ENCODE assay signal across 20 cellular contexts in the genomic region with DNA sequence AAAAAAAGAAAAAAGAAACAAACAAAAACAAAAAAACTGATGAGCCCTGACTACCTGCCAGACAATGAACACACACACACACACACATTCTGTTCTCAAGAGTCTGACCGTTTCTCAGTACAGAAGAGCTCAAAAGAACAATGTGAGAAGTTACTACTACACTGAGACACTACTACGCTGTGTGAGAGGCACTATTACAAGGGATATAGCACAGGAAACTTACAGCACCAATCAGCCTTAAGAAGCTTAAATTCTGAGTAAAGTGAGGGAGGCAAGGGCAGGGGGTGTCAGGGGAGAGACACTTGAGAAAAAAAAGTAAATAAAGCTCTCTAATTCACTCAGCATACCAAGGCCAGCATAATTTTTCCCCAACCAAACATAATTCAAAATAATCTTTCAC. TPM values are rescaled to one million over a fixed set of nuclear protein-coding genes. Genes with fewer than 3 reads are reported as not detected.
DNase-seq lines count a peak whose midpoint lies in the region; ATAC-seq, FAIRE-seq and TF ChIP-seq lines count a peak whose summit lies in the region.
"Had no signal": no experiment of that assay in that cellular context is flagged by ENCODE, and none has a peak within 500 bp of the region (broad histone marks: within the 10 kb centered on the region; RNA-seq: fewer than 3 reads in every experiment).

No MANE protein-coding gene starts in this region.

- peaks cover 26 to 65% (median 45%) of the 10 kb centered on the region in 4 donors for H3K4me1 Mint-ChIP-seq in CD4-positive, CD25-positive, alpha-beta regulatory T cell
- H3K4me1 Mint-ChIP-seq in CD8-positive, alpha-beta T cell (ENCODE audit: low read depth) = peaks cover 60% of the 10 kb centered on the region
- peaks cover 30 to 54% of the 10 kb centered on the region in 2 donors for H3K4me1 Mint-ChIP-seq in effector memory CD8-positive, alpha-beta T cell (ENCODE audit: low read depth in 2 of 2)
- peaks cover 25% of the 10 kb centered on the region for H3K4me1 Mint-ChIP-seq in nephron progenitor cell

- POLR2A ChIA-PET in CD8-positive, alpha-beta T cell (lab: Charles Lee) = interaction anchor here (1.0 kb wide), 1 partner anchor 77 kb away, joined by 3 read pairs; a partner anchor contains a TSS

- CTCF ChIA-PET in CD8-positive, alpha-beta T cell (lab: Charles Lee) = no interaction called here

- no peaks in the 10 kb centered on the region for H3K36me3 ChIP-seq in CD4-positive, CD25-positive, alpha-beta regulatory T cell (ENCODE audit: control insufficient read depth, insufficient read depth, low read length)
- H3K36me3 ChIP-seq in CD8-positive, alpha-beta T cell (ENCODE audit: insufficient read depth, low read length) = no peaks in the 10 kb centered on the region
- H3K36me3 ChIP-seq in pancreas = no peaks in the 10 kb centered on the region

- no peak for DNase-seq in CD4-positive, CD25-positive, alpha-beta regulatory T cell
- DNase-seq in CD8-positive, alpha-beta T cell = no peak
- DNase-seq in effector memory CD8-positive, alpha-beta T cell = no peak
- DNase-seq in nephron progenitor cell (no peak), pancreas (no peak), GM12892 (ENCODE audit: insufficient read length) (no peak)
- DNase-seq: COR-L47; DMS79; HCEC 1CT; NCI-H1417; NCI-H2029; NCI-H524 treated with DMSO at 0.1 percent for 48 hours; NK-92 treated with Interleukin-12 subunit alpha and Interleukin-12 subunit beta, amount 100 ng/mL, for 24 hours; OCI-M1; SJCRH30 had no signal

- no peak for TF ChIP-seq CTCF in CD8-positive, alpha-beta T cell (IDR thresholded peaks at IDR 0.05)
- no peak for TF ChIP-seq CTCF in nephron progenitor cell (IDR thresholded peaks at IDR 0.05)
- TF ChIP-seq CTCF in pancreas (IDR thresholded peaks at IDR 0.05) = no peak

- intact Hi-C loops in CD8-positive, alpha-beta T cell (cut with DNase I, micrococcal nuclease) = no loop called here
- intact Hi-C loops in pancreas (cut with DNase I) = no loop called here

- TF ChIP-seq POLR2A in GM12892 (IDR thresholded peaks at IDR 0.05; ENCODE audit: low read depth, low read length) = no peak

- H3K27ac Mint-ChIP-seq in CD4-positive, CD25-positive, alpha-beta regulatory T cell = peak overlapping the region in 2 of 3 donors; percentile 70 to 73
- H3K27ac Mint-ChIP-seq in CD8-positive, alpha-beta T cell = peak overlapping the region; percentile 62
- peak overlapping the region; percentile 85 for H3K27ac Mint-ChIP-seq in effector memory CD8-positive, alpha-beta T cell
- H3K27ac Mint-ChIP-seq in nephron progenitor cell = peak overlapping the region; percentile 79
- H3K27ac Mint-ChIP-seq: B cell had no signal

- no peaks in the 10 kb centered on the region for H3K9me3 Mint-ChIP-seq in CD4-positive, CD25-positive, alpha-beta regulatory T cell
- no peaks in the 10 kb centered on the region for H3K9me3 Mint-ChIP-seq in CD8-positive, alpha-beta T cell
- no peaks in the 10 kb centered on the region for H3K9me3 Mint-ChIP-seq in effector memory CD8-positive, alpha-beta T cell
- H3K9me3 Mint-ChIP-seq in nephron progenitor cell = peaks cover 25% of the 10 kb centered on the region

- peaks cover 9% of the 10 kb centered on the region for H3K36me3 Mint-ChIP-seq in CD4-positive, CD25-positive, alpha-beta regulatory T cell
- H3K36me3 Mint-ChIP-seq in CD8-positive, alpha-beta T cell = peaks cover 18% of the 10 kb centered on the region
- H3K36me3 Mint-ChIP-seq in effector memory CD8-positive, alpha-beta T cell (ENCODE audit: insufficient read depth) = peaks cover 6% of the 10 kb centered on the region
- H3K36me3 Mint-ChIP-seq in nephron progenitor cell (ENCODE audit: low read depth) = peaks cover 56% of the 10 kb centered on the region

- H3K4me3 ChIP-seq in CD4-positive, CD25-positive, alpha-beta regulatory T cell (ENCODE audit: low read depth, low read length) = no peak overlapping the region
- no peak overlapping the region for H3K4me3 ChIP-seq in CD8-positive, alpha-beta T cell (ENCODE audit: low read depth, low read length)
- H3K4me3 ChIP-seq in pancreas = no peak overlapping the region
- H3K4me3 ChIP-seq: GM12878, SJCRH30 had no signal

- FAIRE-seq in pancreas (lab: Jason Lieb, UNC) (no peak), GM12892 (lab: Jason Lieb, UNC) (no peak)
- FAIRE-seq: GM12878, GM19239 had no signal

- peak overlapping the region in 3 of 4 donors; percentile 2 to 19 (median 2) for H3K4me3 Mint-ChIP-seq in CD4-positive, CD25-positive, alpha-beta regulatory T cell
- no peak overlapping the region for H3K4me3 Mint-ChIP-seq in CD8-positive, alpha-beta T cell
- H3K4me3 Mint-ChIP-seq in effector memory CD8-positive, alpha-beta T cell = peak overlapping the region in 1 of 2 donors; percentile 27
- H3K4me3 Mint-ChIP-seq in nephron progenitor cell = no peak overlapping the region
- H3K4me3 Mint-ChIP-seq: B cell had no signal

- no peak for ATAC-seq in CD4-positive, CD25-positive, alpha-beta regulatory T cell (ENCODE audit: low read depth in 2 of 2)
- no peak for ATAC-seq in CD8-positive, alpha-beta T cell
- peak; percentile 41 for ATAC-seq in effector memory CD8-positive, alpha-beta T cell (replicated peaks)
- ATAC-seq in GM18498 (IDR thresholded peaks at IDR 0.05; ENCODE audit: unreplicated experiment) = no peak
- no peak for ATAC-seq in pancreas
- ATAC-seq: GM12878 had no signal

- no peak overlapping the region for H3K27ac ChIP-seq in CD4-positive, CD25-positive, alpha-beta regulatory T cell (ENCODE audit: insufficient read depth, low read length, poor library complexity, severe bottlenecking)
- no peak overlapping the region for H3K27ac ChIP-seq in CD8-positive, alpha-beta T cell (ENCODE audit: low read depth, low read length)
- no peak overlapping the region for H3K27ac ChIP-seq in pancreas
- H3K27ac ChIP-seq: RWPE1, SJCRH30 had no signal

- peaks cover 11% of the 10 kb centered on the region for H3K4me1 ChIP-seq in CD4-positive, CD25-positive, alpha-beta regulatory T cell (ENCODE audit: control insufficient read depth, insufficient read depth, low read length, poor library complexity, severe bottlenecking)
- peaks cover 18% of the 10 kb centered on the region for H3K4me1 ChIP-seq in CD8-positive, alpha-beta T cell (ENCODE audit: insufficient read depth, low read length)
- H3K4me1 ChIP-seq in pancreas = peaks cover 0 to 5% (median 0%) of the 10 kb centered on the region in 3 donors
- H3K4me1 ChIP-seq: SJCRH30 had no signal

- H3K9me3 ChIP-seq in CD4-positive, CD25-positive, alpha-beta regulatory T cell (ENCODE audit: control insufficient read depth in 2 of 2, low read length in 2 of 2) = no peaks in the 10 kb centered on the region
- no peaks in the 10 kb centered on the region for H3K9me3 ChIP-seq in CD8-positive, alpha-beta T cell (ENCODE audit: low read length)
- H3K9me3 ChIP-seq in pancreas = no peaks in the 10 kb centered on the region
- H3K9me3 ChIP-seq: SJCRH30 had no signal

- no peaks in the 10 kb centered on the region for H3K27me3 ChIP-seq in CD4-positive, CD25-positive, alpha-beta regulatory T cell (ENCODE audit: control insufficient read depth, insufficient read depth, low read length)
- H3K27me3 ChIP-seq in CD8-positive, alpha-beta T cell (ENCODE audit: insufficient read depth, low read length) = no peaks in the 10 kb centered on the region
- H3K27me3 ChIP-seq in pancreas = no peaks in the 10 kb centered on the region
- H3K27me3 ChIP-seq: SJCRH30 had no signal

- no peaks in the 10 kb centered on the region for H3K27me3 Mint-ChIP-seq in CD4-positive, CD25-positive, alpha-beta regulatory T cell
- H3K27me3 Mint-ChIP-seq in CD8-positive, alpha-beta T cell (ENCODE audit: low read depth) = no peaks in the 10 kb centered on the region
- no peaks in the 10 kb centered on the region for H3K27me3 Mint-ChIP-seq in effector memory CD8-positive, alpha-beta T cell
- H3K27me3 Mint-ChIP-seq in nephron progenitor cell (ENCODE audit: low read depth, poor library complexity) = no peaks in the 10 kb centered on the region
- H3K27me3 Mint-ChIP-seq: B cell had no signal

- WGBS in pancreas, 2 donors = 86 to 91% methylated on average over 2 of the region's 2 CpGs

RNA-seq across cellular contexts. Expression of a gene that starts 32.5 kb away (rescaled TPM):
- total RNA-seq in CD4-positive, CD25-positive, alpha-beta regulatory T cell = 71.4 TPM
- 10 to 100 TPM; 31.5 to 42.5 (median 34.0) TPM for polyA plus RNA-seq in CD4-positive, CD25-positive, alpha-beta regulatory T cell
- 10 to 100 TPM; 60.3 to 61.0 TPM for total RNA-seq in CD8-positive, alpha-beta T cell
- total RNA-seq in pancreas = 10 to 100 TPM; 16.0 to 29.6 (median 21.6) TPM
- polyA plus RNA-seq in pancreas = 10 to 100 TPM in 1 of 2 donors, 1 to 10 TPM in 1; 8.9 to 14.3 TPM
- polyA plus RNA-seq in GM12892 (2012; ENCODE audit: missing spikeins) = 29.0 TPM

Comparison
In these comparisons a context has a peak if more than half of its experiments do, and no peak if none do; other contexts are left out.
1. H3K4me3 Mint-ChIP-seq: peak in CD4-positive, CD25-positive, alpha-beta regulatory T cell (3 of 4); none in CD8-positive, alpha-beta T cell (single experiment) and nephron progenitor cell (single experiment).
2. Peak in every context shown above with its lines, with median percentiles within 50 percentile points of each other: H3K27ac Mint-ChIP-seq.